Comparison of ENCODE assay signal across 8 cellular contexts in the genomic region with DNA sequence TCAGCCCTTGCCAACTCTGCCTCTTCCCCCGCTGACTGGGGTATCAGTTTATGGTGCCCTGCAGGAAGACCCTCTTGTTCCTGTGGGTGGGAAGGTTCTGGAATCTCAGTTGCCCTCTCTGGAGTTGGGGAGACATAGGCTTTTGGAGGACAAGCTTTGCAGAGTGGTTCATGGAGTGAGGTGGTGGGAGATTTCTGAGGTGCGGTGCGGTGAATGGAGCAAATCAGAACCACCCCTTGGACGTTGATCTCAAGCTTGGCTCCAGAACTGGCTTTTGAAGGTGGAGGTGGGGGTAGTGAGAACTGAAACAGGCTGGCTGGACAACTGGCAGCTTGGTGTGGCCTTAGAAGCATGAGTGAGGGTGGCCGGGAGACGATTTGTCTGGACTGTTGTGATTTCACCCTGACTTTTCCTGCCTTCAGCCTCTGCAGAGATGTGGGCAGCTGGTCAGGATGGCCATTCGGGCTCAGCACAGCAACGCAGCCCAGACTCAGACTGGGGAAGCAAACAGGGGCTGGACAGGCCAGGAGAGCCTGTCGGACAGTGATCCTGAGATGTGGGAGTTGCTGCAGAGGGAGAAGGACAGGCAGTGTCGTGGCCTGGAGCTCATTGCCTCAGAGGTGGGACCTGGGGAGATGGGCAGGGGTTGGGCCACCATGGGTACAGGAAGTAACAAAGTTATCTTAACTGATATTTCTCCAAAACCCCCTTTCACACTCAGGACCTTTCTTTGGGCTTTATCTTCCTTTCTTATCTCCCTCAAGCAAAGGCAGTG. TPM values are rescaled to one million over a fixed set of nuclear protein-coding genes. Genes with fewer than 3 reads are reported as not detected.
DNase-seq lines count a peak whose midpoint lies in the region; ATAC-seq lines count a peak whose summit lies in the region.

No MANE protein-coding gene starts in this region.

- peak overlapping the region; percentile 76 to 78 for H3K9ac ChIP-seq in stomach smooth muscle (ENCODE audit: low read length in 2 of 2)

- H3K4me3 Mint-ChIP-seq in activated naive CD8-positive, alpha-beta T cell treated with anti-CD3 and anti-CD28 coated beads, Interleukin-2, amount 10 ng/mL, durations not matched to agents 7 days and 5 days: peak overlapping the region; percentile 95

- no peak overlapping the region for H3K27ac ChIP-seq in stomach smooth muscle (ENCODE audit: low read length)

- DNase-seq in activated CD4-positive, CD25-positive, alpha-beta regulatory T cell treated with anti-CD3 and anti-CD28 coated beads, Interleukin-2, amount 50 U/mL, for 72 hours: peak; percentile 30
- no peak for DNase-seq in activated CD4-positive, CD25-positive, alpha-beta regulatory T cell (lab: John Stamatoyannopoulos, UW)
- DNase-seq in activated naive CD8-positive, alpha-beta T cell treated with anti-CD3 and anti-CD28 coated beads, Interleukin-2, amount 10 ng/mL, durations not matched to agents 7 days and 5 days: no peak
- DNase-seq in iris pigment epithelial cell (ENCODE audit: low read depth) (peak; percentile 27), activated gamma-delta T cell treated with Interleukin-2 at 50 U/mL for 16 hours (no peak), DMS79 (lab: John Stamatoyannopoulos, UW) (no peak)
- DNase-seq in stimulated activated naive CD4-positive, alpha-beta T cell (lab: John Stamatoyannopoulos, UW): no peak

- H3K9me3 Mint-ChIP-seq in activated naive CD8-positive, alpha-beta T cell treated with anti-CD3 and anti-CD28 coated beads, Interleukin-2, amount 10 ng/mL, durations not matched to agents 7 days and 5 days: no peaks in the 10 kb centered on the region

- POLR2A ChIA-PET in activated naive CD8-positive, alpha-beta T cell treated with anti-CD3 and anti-CD28 coated beads, Interleukin-2, amount 10 ng/mL, durations not matched to agents 7 days and 5 days (lab: Charles Lee): interaction anchor here (0.6 to 6.1 kb wide), 7 partner anchors 9 to 228 kb away, joined by 3 to 71 read pairs (median 4); a partner anchor contains a TSS

- no peak for ATAC-seq in activated naive CD8-positive, alpha-beta T cell treated with anti-CD3 and anti-CD28 coated beads, Interleukin-2, amount 10 ng/mL, durations not matched to agents 7 days and 5 days (ENCODE audit: low read depth)

- peaks cover 35% of the 10 kb centered on the region for H3K36me3 Mint-ChIP-seq in activated naive CD8-positive, alpha-beta T cell treated with anti-CD3 and anti-CD28 coated beads, Interleukin-2, amount 10 ng/mL, durations not matched to agents 7 days and 5 days

- peak overlapping the region; percentile 88 to 90 for H3K4me3 ChIP-seq in stomach smooth muscle (ENCODE audit: low read length in 2 of 2)

- H3K27ac Mint-ChIP-seq in activated naive CD8-positive, alpha-beta T cell treated with anti-CD3 and anti-CD28 coated beads, Interleukin-2, amount 10 ng/mL, durations not matched to agents 7 days and 5 days: peak overlapping the region; percentile 91

- peaks cover 16% of the 10 kb centered on the region for H3K27me3 Mint-ChIP-seq in activated naive CD8-positive, alpha-beta T cell treated with anti-CD3 and anti-CD28 coated beads, Interleukin-2, amount 10 ng/mL, durations not matched to agents 7 days and 5 days

- peaks cover 14 to 25% of the 10 kb centered on the region in 2 donors for H3K36me3 ChIP-seq in stomach smooth muscle (ENCODE audit: control insufficient read depth in 2 of 2, insufficient read depth in 2 of 2, low read length in 2 of 2)

- H3K4me1 Mint-ChIP-seq in activated naive CD8-positive, alpha-beta T cell treated with anti-CD3 and anti-CD28 coated beads, Interleukin-2, amount 10 ng/mL, durations not matched to agents 7 days and 5 days: peaks cover 43% of the 10 kb centered on the region

- H3K27me3 ChIP-seq in stomach smooth muscle (ENCODE audit: control insufficient read depth in 1 of 2, insufficient read depth in 2 of 2, low read length in 2 of 2): peaks cover 14 to 22% of the 10 kb centered on the region in 2 donors

- H3K4me1 ChIP-seq in stomach smooth muscle (ENCODE audit: control insufficient read depth, insufficient read depth, low read length): peaks cover 17% of the 10 kb centered on the region

- no peaks in the 10 kb centered on the region for H3K9me3 ChIP-seq in stomach smooth muscle (ENCODE audit: control insufficient read depth in 2 of 2, low read length in 2 of 2)

RNA-seq across cellular contexts. Expression of a gene that starts 1.1 kb away (rescaled TPM):
- 100 to 1,000 TPM; 142 to 159 TPM for total RNA-seq in activated naive CD8-positive, alpha-beta T cell treated with anti-CD3 and anti-CD28 coated beads, Interleukin-2, amount 10 ng/mL, durations not matched to agents 7 days and 5 days

RNA-seq across cellular contexts. Expression of a gene that starts 14.0 kb away (rescaled TPM):
- total RNA-seq in activated naive CD8-positive, alpha-beta T cell treated with anti-CD3 and anti-CD28 coated beads, Interleukin-2, amount 10 ng/mL, durations not matched to agents 7 days and 5 days: 1 to 10 TPM; 1.7 to 2.4 TPM

RNA-seq across cellular contexts. Expression of a gene that starts 20.4 kb away (rescaled TPM):
- 10 to 100 TPM; 10.7 to 11.4 TPM for total RNA-seq in activated naive CD8-positive, alpha-beta T cell treated with anti-CD3 and anti-CD28 coated beads, Interleukin-2, amount 10 ng/mL, durations not matched to agents 7 days and 5 days

Comparison
In these comparisons a context has a peak if more than half of its experiments do, and no peak if none do; other contexts are left out.
1. DNase-seq: peak in activated CD4-positive, CD25-positive, alpha-beta regulatory T cell treated with anti-CD3 and anti-CD28 coated beads, Interleukin-2, amount 50 U/mL, for 72 hours (single experiment) and iris pigment epithelial cell (single experiment); none in activated CD4-positive, CD25-positive, alpha-beta regulatory T cell (0 of 4), activated naive CD8-positive, alpha-beta T cell treated with anti-CD3 and anti-CD28 coated beads, Interleukin-2, amount 10 ng/mL, durations not matched to agents 7 days and 5 days (single experiment), stimulated activated naive CD4-positive, alpha-beta T cell (0 of 6), activated gamma-delta T cell treated with Interleukin-2 at 50 U/mL for 16 hours (single experiment) and DMS79 (single experiment).